Comparison of ENCODE assay signal across 20 cellular contexts in genomic region chr12:118361889-118362288, GRCh38. TPM values are rescaled to one million over a fixed set of nuclear protein-coding genes. Genes with fewer than 3 reads are reported as not detected.
DNase-seq lines count a peak whose midpoint lies in the region; ATAC-seq and TF ChIP-seq lines count a peak whose summit lies in the region.
"Had no signal": no experiment of that assay in that cellular context is flagged by ENCODE, and none has a peak within 500 bp of the region (broad histone marks: within the 10 kb centered on the region; RNA-seq: fewer than 3 reads in every experiment).

No MANE protein-coding gene starts in this region.

- no peak for TF ChIP-seq POLR2A in spleen (IDR thresholded peaks at IDR 0.05)

- no peak overlapping the region for H3K9ac ChIP-seq in GM23248

- H3K36me3 ChIP-seq in GM23248 (ENCODE audit: low read depth): no peaks in the 10 kb centered on the region
- H3K36me3 ChIP-seq in RWPE2 (ENCODE audit: low read depth): peaks cover 3% of the 10 kb centered on the region; the same call in 1 of the 2 replicates
- no peaks in the 10 kb centered on the region for H3K36me3 ChIP-seq in spleen
- H3K36me3 ChIP-seq: SJSA1 had no signal

- H3K4me3 ChIP-seq in GM23248 (no peak overlapping the region), RWPE2 (ENCODE audit: severe bottlenecking) (no peak overlapping the region), spleen (no peak overlapping the region)
- H3K4me3 ChIP-seq: SJSA1 had no signal

- H3K4me1 ChIP-seq in GM23248 (ENCODE audit: insufficient read depth): peaks cover 35% of the 10 kb centered on the region
- H3K4me1 ChIP-seq in RWPE2 (ENCODE audit: insufficient read depth, poor library complexity, severe bottlenecking): peaks cover 44% of the 10 kb centered on the region
- H3K4me1 ChIP-seq in spleen: peaks cover 5 to 84% (median 30%) of the 10 kb centered on the region in 6 donors

- intact Hi-C loops in spleen (cut with DNase I; ENCODE audit: low total_unique reads): no loop called here

- peak; percentile 8 for DNase-seq in GM23248
- DNase-seq in MV-4-11 (lab: John Stamatoyannopoulos, UW): peak; percentile 84
- DNase-seq in RWPE2 (ENCODE audit: low spot score): no peak
- DNase-seq in spleen: no peak
- DNase-seq in omental fat pad (ENCODE audit: low spot score): no peak
- DNase-seq: CD4-positive, alpha-beta T cell; COR-L47; DMS 273 treated with DMSO at 0.1 percent for 48 hours; KBM-7; MM.1S; NCI-H1417; NCI-H187; NCI-H446; NCI-H526; T-helper 1 cell had no signal

- H3K27ac ChIP-seq in GM23248 (no peak overlapping the region), RWPE2 (ENCODE audit: poor library complexity, severe bottlenecking) (peak overlapping the region; percentile 86), spleen (peak overlapping the region in 5 of 8 donors; percentile 1 to 87 (median 15))

- peaks cover 25% of the 10 kb centered on the region for H3F3A ChIP-seq in GM23248 (ENCODE audit: insufficient read depth)

- H3K9me2 ChIP-seq in GM23248 (ENCODE audit: insufficient read depth): no peaks in the 10 kb centered on the region

- TF ChIP-seq CTCF in RWPE2 (IDR thresholded peaks at IDR 0.05; ENCODE audit: poor library complexity, severe bottlenecking) (no peak), spleen (IDR thresholded peaks at IDR 0.05 in 8 of 11, conservative IDR thresholded peaks at IDR 0.05 in 3 of 11) (no peak), omental fat pad (IDR thresholded peaks at IDR 0.05) (no peak)

- ATAC-seq in RWPE2 (ENCODE audit: low read depth) (no peak), HG03175 (IDR thresholded peaks at IDR 0.05; ENCODE audit: unreplicated experiment) (no peak), HG02885 (IDR thresholded peaks at IDR 0.05; ENCODE audit: poor library complexity, unreplicated experiment) (no peak), omental fat pad (ENCODE audit: low FRiP score) (no peak)
- ATAC-seq: HCT116, HepG2 had no signal

- no peak overlapping the region for H2AFZ ChIP-seq in GM23248

- no peaks in the 10 kb centered on the region for H3K27me3 ChIP-seq in GM23248 (replicated peaks; ENCODE audit: insufficient read depth)
- no peaks in the 10 kb centered on the region for H3K27me3 ChIP-seq in RWPE2 (ENCODE audit: insufficient read depth, poor library complexity, severe bottlenecking)
- no peaks in the 10 kb centered on the region for H3K27me3 ChIP-seq in spleen (replicated peaks in 1 of 7)
- H3K27me3 ChIP-seq: SJSA1 had no signal

- in situ Hi-C loops in GM23248 (cut with MboI): no loop called here

- H3K4me2 ChIP-seq in GM23248 (ENCODE audit: unreplicated experiment): no peak overlapping the region

- peaks cover 3% of the 10 kb centered on the region; the same call in 1 of the 2 replicates for H4K20me1 ChIP-seq in GM23248 (ENCODE audit: insufficient read depth)

- WGBS in GM23248 (ENCODE audit: low coverage in 1 of 2, low lambda C conversion rate in 2 of 2, missing lambda C conversion rate in 2 of 2), 2 experiments: 96% methylated on average over 4 of the region's 4 CpGs
- WGBS in spleen, 5 donors: 64 to 89% (median 80%) methylated on average over 4 of the region's 4 CpGs

- H3K79me2 ChIP-seq in GM23248 (ENCODE audit: insufficient read depth): peaks cover 88% of the 10 kb centered on the region

- H3K9me3 ChIP-seq in GM23248 (ENCODE audit: low read depth) (no peaks in the 10 kb centered on the region), RWPE2 (ENCODE audit: severe bottlenecking) (no peaks in the 10 kb centered on the region), spleen (no peaks in the 10 kb centered on the region)
- H3K9me3 ChIP-seq: SJSA1 had no signal

RNA-seq across cellular contexts. Expression of gene TAOK3, which starts 10.8 kb away (rescaled TPM):
- 17.8 and 30.0 TPM in 2 replicates for total RNA-seq in GM23248 (2014; rRNA removed; shearing (Covaris generic))
- polyA plus RNA-seq in GM23248 (2016; fragmentation: Nextera tagmentation; extraction: Ambion mirVana): 49.8 TPM in 2 replicates
- 10 to 100 TPM; 53.9 to 80.8 (median 63.2) TPM for total RNA-seq in spleen
- 10 to 100 TPM; 12.7 to 15.7 (median 13.1) TPM for polyA plus RNA-seq in spleen
- 10 to 100 TPM; 35.5 to 47.4 (median 40.7) TPM for total RNA-seq in omental fat pad

RNA-seq across cellular contexts. Expression of gene SUDS3, which starts 14.5 kb away (rescaled TPM):
- 27.1 and 42.7 TPM in 2 replicates for total RNA-seq in GM23248 (2014; rRNA removed; shearing (Covaris generic))
- polyA plus RNA-seq in GM23248 (2016; fragmentation: Nextera tagmentation; extraction: Ambion mirVana) (17.2 and 17.6 TPM in 2 replicates), spleen (10 to 100 TPM in 2 of 3 donors, 1 to 10 TPM in 1; 8.3 to 14.3 (median 10.8) TPM)
- total RNA-seq in spleen (10 to 100 TPM; 27.3 to 90.9 (median 29.9) TPM), omental fat pad (10 to 100 TPM; 27.7 to 45.6 (median 29.6) TPM)

Comparison
In these comparisons a context has a peak if more than half of its experiments do, and no peak if none do; other contexts are left out.
1. DNase-seq: peak in GM23248 (single experiment) and MV-4-11 (single experiment); none in RWPE2 (single experiment), spleen (single experiment) and omental fat pad (single experiment).